In genomic region chr1:46615735-46616134, GRCh38 we compare ENCODE assay signal across 1 cellular context.
TF ChIP-seq lines count a peak whose summit lies in the region.

No MANE protein-coding gene starts in this region.

TF ChIP-seq in GM12878, 131 proteins besides CTCF, POLR2A, EP300 and RAD21:
- TF ChIP-seq IRF5 (IDR thresholded peaks at IDR 0.05; ENCODE audit: borderline replicate concordance) (no peak), BCLAF1 (IDR thresholded peaks at IDR 0.05) (no peak), ZNF217 (IDR thresholded peaks at IDR 0.05) (no peak), POLR2AphosphoS5 (IDR thresholded peaks at IDR 0.05; ENCODE audit: low read length) (peak; percentile 44; the same call in 1 of the 2 replicates), HCFC1 (IDR thresholded peaks at IDR 0.05; ENCODE audit: low read length) (no peak), ZBTB11 (CRISPR knock-in tag; IDR thresholded peaks at IDR 0.05) (peak; percentile 79), RUNX3 (IDR thresholded peaks at IDR 0.05; ENCODE audit: low read length) (0 out of 2 replicates have a peak, but pooled peaks have one; percentile 27), GABPA (IDR thresholded peaks at IDR 0.05; ENCODE audit: low read depth) (peak; percentile 70; the same call in 1 of the 2 replicates)
